In the genomic region with DNA sequence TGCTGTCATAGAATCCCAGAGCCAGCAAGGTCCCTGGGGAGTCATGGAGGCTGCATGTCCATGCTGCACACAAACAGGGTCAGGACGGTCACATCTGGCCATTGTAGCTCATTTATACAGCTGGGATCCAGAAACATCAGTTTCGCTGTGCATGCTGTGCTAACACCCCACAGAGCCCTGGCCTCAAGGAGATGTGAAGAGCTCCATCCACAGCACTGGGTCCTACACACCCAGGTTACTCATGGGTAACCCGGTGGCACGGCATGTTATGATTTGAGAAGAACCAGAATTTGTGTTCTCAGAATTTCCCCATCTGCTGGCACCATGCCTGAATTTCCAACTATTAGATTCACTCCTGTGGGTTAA, we compare ENCODE assay signal across 10 cellular contexts.
A peak's percentile ranks its signal among the peaks of the same experiment; 100 is the strongest.
DNase-seq lines count a peak whose midpoint lies in the region; ATAC-seq and TF ChIP-seq lines count a peak whose summit lies in the region.
"Had no signal": no experiment of that assay in that cellular context is flagged by ENCODE, and none has a peak within 500 bp of the region (broad histone marks: within the 10 kb centered on the region; RNA-seq: fewer than 3 reads in every experiment).

No MANE protein-coding gene starts in this region.

- H3K9me2 ChIP-seq in OCI-LY7 (ENCODE audit: insufficient read depth, low read length): no peaks in the 10 kb centered on the region

- H3K4me3 ChIP-seq in fibroblast of pulmonary artery (replicated peaks; ENCODE audit: low read depth, low read length) (no peak overlapping the region), OCI-LY7 (ENCODE audit: low read depth, low read length, poor library complexity, severe bottlenecking) (no peak overlapping the region)
- H3K4me3 ChIP-seq: cardiac muscle cell, skin epidermis had no signal

- ATAC-seq in GM18858 (IDR thresholded peaks at IDR 0.05; ENCODE audit: unreplicated experiment) (peak; percentile 59), HG03064 (IDR thresholded peaks at IDR 0.05; ENCODE audit: low read depth, unreplicated experiment) (peak; percentile 59), sciatic nerve (peak; percentile 96), T-cell (replicated peaks in 1 of 4) (no peak)

- no peak overlapping the region for H3K4me2 ChIP-seq in OCI-LY7 (ENCODE audit: low read length)

- H3K4me1 Mint-ChIP-seq in T-cell: no peaks in the 10 kb centered on the region

- TF ChIP-seq CTCF in fibroblast of pulmonary artery (IDR thresholded peaks at IDR 0.05; ENCODE audit: low read length, missing control alignments) (no peak), OCI-LY7 (conservative IDR thresholded peaks at IDR 0.05; ENCODE audit: low read length) (no peak)

- intact Hi-C loops in sciatic nerve (cut with DNase I) (no loop called here), OCI-LY7 (cut with micrococcal nuclease; ENCODE audit: unreplicated experiment) (no loop called here)

- no TSS peak for BruUV-seq in OCI-LY7 (replicated peaks; lab: Mats Ljungman, UMichigan)

- H3K27me3 Mint-ChIP-seq in T-cell: peaks cover 0 to 10% of the 10 kb centered on the region in 2 donors

- CTCF ChIA-PET in T-cell (lab: Charles Lee): no interaction called here
- CTCF ChIA-PET in OCI-LY7 (lab: Charles Lee; ENCODE audit: unreplicated experiment): no interaction called here

- no peaks in the 10 kb centered on the region for H3K36me3 Mint-ChIP-seq in T-cell

- H4K20me1 ChIP-seq in OCI-LY7 (ENCODE audit: insufficient read depth, low read length): no peaks in the 10 kb centered on the region

- no peak overlapping the region for H3K27ac Mint-ChIP-seq in T-cell

- H3K27ac ChIP-seq in OCI-LY7 (ENCODE audit: low read depth, low read length, poor library complexity, severe bottlenecking): no peak overlapping the region
- H3K27ac ChIP-seq: cardiac muscle cell had no signal

- H3K79me2 ChIP-seq in OCI-LY7 (ENCODE audit: insufficient read depth, low read depth, low read length): no peaks in the 10 kb centered on the region

- no peak overlapping the region for H3K4me3 Mint-ChIP-seq in T-cell

- peaks cover 0 to 4% (median 4%) of the 10 kb centered on the region in 3 donors for H3K9me3 Mint-ChIP-seq in T-cell

- H3K9me3 ChIP-seq in OCI-LY7 (ENCODE audit: low read length): no peaks in the 10 kb centered on the region

- no peaks in the 10 kb centered on the region for H3K4me1 ChIP-seq in OCI-LY7 (ENCODE audit: insufficient read depth, low read length, poor library complexity, severe bottlenecking)

- DNase-seq in fibroblast of pulmonary artery (ENCODE audit: low read depth) (peak; percentile 43), sciatic nerve (ENCODE audit: low spot score) (peak; percentile 82), T-cell (no peak), NCI-H2029 (lab: John Stamatoyannopoulos, UW) (no peak), RKO (ENCODE audit: low spot score) (no peak), OCI-LY7 (ENCODE audit: low spot score) (no peak)

- POLR2A ChIA-PET in T-cell (lab: Charles Lee) (interaction anchor here in 1 of 2 donors (0.7 kb wide), 1 partner anchor 48 kb away, joined by 3 read pairs; no protein-coding TSS in a partner anchor), OCI-LY7 (lab: Charles Lee) (interaction anchor here (0.5 kb wide), 1 partner anchor 89 kb away, joined by 3 read pairs; no protein-coding TSS in a partner anchor)

- no peak overlapping the region for H2AFZ ChIP-seq in OCI-LY7 (ENCODE audit: low read length)

- H3K36me3 ChIP-seq in OCI-LY7 (ENCODE audit: insufficient read depth, low read length): no peaks in the 10 kb centered on the region
- H3K36me3 ChIP-seq: cardiac muscle cell had no signal

Comparison
In these comparisons a context has a peak if more than half of its experiments do, and no peak if none do; other contexts are left out.
1. ATAC-seq: peak in GM18858 (single experiment), HG03064 (single experiment) and sciatic nerve (single experiment); none in T-cell (0 of 4).
2. DNase-seq: peak in fibroblast of pulmonary artery (single experiment) and sciatic nerve (single experiment); none in T-cell (0 of 34), NCI-H2029 (single experiment), RKO (single experiment) and OCI-LY7 (single experiment).